ENCODE assay signal across 1 cellular context in genomic region chr22:49814856-49815255, GRCh38.
TF ChIP-seq lines count a peak whose summit lies in the region.

No MANE protein-coding gene starts in this region.

TF ChIP-seq in HepG2, 621 proteins besides CTCF, POLR2A, EP300 and RAD21:
- TF ChIP-seq ZNF580 (CRISPR knock-in tag; IDR thresholded peaks at IDR 0.05; ENCODE audit: borderline replicate concordance, low read depth) (no peak), GATAD1 (CRISPR knock-in tag; IDR thresholded peaks at IDR 0.05) (no peak), ZNF766 (CRISPR knock-in tag; IDR thresholded peaks at IDR 0.05; ENCODE audit: borderline replicate concordance) (no peak), ZMYM2 (CRISPR knock-in tag; IDR thresholded peaks at IDR 0.05) (no peak), ZNF713 (CRISPR knock-in tag; IDR thresholded peaks at IDR 0.05) (no peak), KDM1A (CRISPR knock-in tag; IDR thresholded peaks at IDR 0.05) (no peak), MEIS2 (CRISPR knock-in tag; IDR thresholded peaks at IDR 0.05) (no peak), ZNF350 (CRISPR knock-in tag; IDR thresholded peaks at IDR 0.05; ENCODE audit: borderline replicate concordance, low read depth) (no peak), TBL1XR1 (IDR thresholded peaks at IDR 0.05; ENCODE audit: borderline replicate concordance, low read length, partially characterized antibody) (no peak), ZNF10 (CRISPR knock-in tag; IDR thresholded peaks at IDR 0.05; ENCODE audit: borderline replicate concordance, low read depth) (no peak), NFYC (CRISPR knock-in tag; IDR thresholded peaks at IDR 0.05) (no peak), FOXP1 (IDR thresholded peaks at IDR 0.05) (no peak), FOXP1 (CRISPR knock-in tag; IDR thresholded peaks at IDR 0.05) (no peak), ZNF510 (CRISPR knock-in tag; IDR thresholded peaks at IDR 0.05; ENCODE audit: low read depth) (no peak), ATF6 (CRISPR knock-in tag; conservative IDR thresholded peaks at IDR 0.05) (no peak), ZNF788 (CRISPR knock-in tag; IDR thresholded peaks at IDR 0.05; ENCODE audit: borderline replicate concordance) (no peak)
